In the genomic region with DNA sequence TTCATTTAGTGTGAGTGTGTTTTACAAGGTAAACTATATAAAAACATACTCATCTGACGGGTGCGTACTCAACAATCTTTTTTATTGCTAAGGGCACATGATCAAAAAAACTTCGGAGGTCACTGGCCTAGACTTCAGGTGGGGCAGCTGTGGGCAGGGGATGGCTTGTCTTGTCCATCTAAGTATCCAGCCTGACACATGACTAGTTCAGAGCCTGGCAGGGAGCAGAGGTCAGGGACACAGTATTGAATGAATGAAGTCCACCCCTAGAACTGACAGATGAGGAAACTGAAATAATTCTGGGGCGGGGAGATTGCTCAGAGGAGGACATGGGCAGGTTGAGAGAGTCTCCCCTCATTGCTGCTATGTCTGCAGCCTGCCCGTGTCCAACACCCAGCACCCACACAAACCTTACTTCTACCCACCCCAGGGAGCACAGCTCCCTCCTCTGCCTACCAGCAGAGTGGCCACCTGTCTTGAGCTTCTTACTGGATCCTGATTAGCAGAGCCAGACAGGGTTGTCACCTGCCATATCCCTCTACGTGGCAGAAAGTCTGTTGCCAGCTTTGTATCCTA, we compare ENCODE assay signal across 16 cellular contexts. TPM values are rescaled to one million over a fixed set of nuclear protein-coding genes. Genes with fewer than 3 reads are reported as not detected.
DNase-seq lines count a peak whose midpoint lies in the region; ATAC-seq, FAIRE-seq and TF ChIP-seq lines count a peak whose summit lies in the region.
"Had no signal": no experiment of that assay in that cellular context is flagged by ENCODE, and none has a peak within 500 bp of the region (broad histone marks: within the 10 kb centered on the region; RNA-seq: fewer than 3 reads in every experiment).

No MANE protein-coding gene starts in this region.

- no peaks in the 10 kb centered on the region for H4K20me1 ChIP-seq in BLaER1 treated with 17β-estradiol and CSF1 and Interleukin-3, amounts not matched to agents 10 nM and 100 nM
- no peaks in the 10 kb centered on the region for H4K20me1 ChIP-seq in Karpas-422 (ENCODE audit: insufficient read depth, low read depth, low read length)

- H3K9me3 Mint-ChIP-seq in activated T-helper 17 cell treated with anti-CD3 and anti-CD28 coated beads, Interleukin-2, amount 50 U/mL, for 72 hours, result no peaks in the 10 kb centered on the region
- no peaks in the 10 kb centered on the region for H3K9me3 Mint-ChIP-seq in mesothelial cell of epicardium
- no peaks in the 10 kb centered on the region for H3K9me3 Mint-ChIP-seq in stimulated activated naive B cell treated with anti-CD40 and anti-IgM and Interleukin-4, amounts not matched to agents 10 μg/mL and 1 μg/mL and 100 μg/mL, for 72 hours
- H3K9me3 Mint-ChIP-seq: CD8-positive, alpha-beta T cell had no signal

- no peaks in the 10 kb centered on the region for H3K9me3 ChIP-seq in BLaER1 treated with 17β-estradiol and CSF1 and Interleukin-3, amounts not matched to agents 10 nM and 100 nM (replicated peaks in 1 of 11)
- no peaks in the 10 kb centered on the region for H3K9me3 ChIP-seq in Karpas-422 (ENCODE audit: low read length)

- peaks cover 7% of the 10 kb centered on the region for H3K27me3 Mint-ChIP-seq in activated T-helper 17 cell treated with anti-CD3 and anti-CD28 coated beads, Interleukin-2, amount 50 U/mL, for 72 hours
- H3K27me3 Mint-ChIP-seq in mesothelial cell of epicardium (ENCODE audit: low read depth), result peaks cover 3% of the 10 kb centered on the region
- peaks cover 42 to 49% of the 10 kb centered on the region in 2 donors for H3K27me3 Mint-ChIP-seq in stimulated activated naive B cell treated with anti-CD40 and anti-IgM and Interleukin-4, amounts not matched to agents 10 μg/mL and 1 μg/mL and 100 μg/mL, for 72 hours

- H3K27ac ChIP-seq in BLaER1 treated with 17β-estradiol and CSF1 and Interleukin-3, amounts not matched to agents 10 nM and 100 nM, result no peak overlapping the region
- peak overlapping the region; percentile 57; the same call in 1 of the 2 replicates for H3K27ac ChIP-seq in Karpas-422 (ENCODE audit: low read length)
- H3K27ac ChIP-seq: KMS-11 had no signal

- H2AFZ ChIP-seq in Karpas-422 (ENCODE audit: low read length), result no peak overlapping the region

- no peaks in the 10 kb centered on the region for H3K36me3 ChIP-seq in BLaER1 treated with 17β-estradiol and CSF1 and Interleukin-3, amounts not matched to agents 10 nM and 100 nM
- no peaks in the 10 kb centered on the region for H3K36me3 ChIP-seq in Karpas-422 (ENCODE audit: insufficient read depth, low read length)

- H3K27me3 ChIP-seq in BLaER1 treated with 17β-estradiol and CSF1 and Interleukin-3, amounts not matched to agents 10 nM and 100 nM, result no peaks in the 10 kb centered on the region
- H3K27me3 ChIP-seq in Karpas-422 (ENCODE audit: low read length), result no peaks in the 10 kb centered on the region

- no peak for TF ChIP-seq POLR2A in H54 (IDR thresholded peaks at IDR 0.05; ENCODE audit: low read depth, low read length)

- H3K4me3 ChIP-seq in BLaER1 treated with 17β-estradiol and CSF1 and Interleukin-3, amounts not matched to agents 10 nM and 100 nM, result no peak overlapping the region
- peak overlapping the region; percentile 70; the same call in 1 of the 2 replicates for H3K4me3 ChIP-seq in Karpas-422 (ENCODE audit: low read length)

- H3K9ac ChIP-seq in BLaER1 treated with 17β-estradiol and CSF1 and Interleukin-3, amounts not matched to agents 10 nM and 100 nM, result peak overlapping the region in 1 of 11 experiments; percentile 20; a peak in 1 of 22 replicates
- peak overlapping the region; percentile 68; the same call in 1 of the 2 replicates for H3K9ac ChIP-seq in Karpas-422 (ENCODE audit: low read length)
- H3K9ac ChIP-seq: KMS-11 had no signal

- H3K27ac Mint-ChIP-seq in activated T-helper 17 cell treated with anti-CD3 and anti-CD28 coated beads, Interleukin-2, amount 50 U/mL, for 72 hours, result peak overlapping the region; percentile 66
- H3K27ac Mint-ChIP-seq in mesothelial cell of epicardium, result no peak overlapping the region
- no peak overlapping the region for H3K27ac Mint-ChIP-seq in stimulated activated naive B cell treated with anti-CD40 and anti-IgM and Interleukin-4, amounts not matched to agents 10 μg/mL and 1 μg/mL and 100 μg/mL, for 72 hours
- H3K27ac Mint-ChIP-seq: B cell; CD8-positive, alpha-beta T cell had no signal

- no peak for FAIRE-seq in H54 (lab: Jason Lieb, UNC)

- H3K4me2 ChIP-seq in BLaER1 treated with 17β-estradiol and CSF1 and Interleukin-3, amounts not matched to agents 10 nM and 100 nM, result peak overlapping the region in 6 of 11 experiments; percentile 9 to 97 (median 94); a peak in 8 of 22 replicates
- peak overlapping the region; percentile 68 for H3K4me2 ChIP-seq in Karpas-422 (ENCODE audit: low read depth, low read length, poor library complexity, severe bottlenecking)
- H3K4me2 ChIP-seq: KMS-11 had no signal

- peak overlapping the region; percentile 94 for H3K4me3 Mint-ChIP-seq in activated T-helper 17 cell treated with anti-CD3 and anti-CD28 coated beads, Interleukin-2, amount 50 U/mL, for 72 hours
- H3K4me3 Mint-ChIP-seq in mesothelial cell of epicardium, result peak overlapping the region; percentile 18
- H3K4me3 Mint-ChIP-seq in stimulated activated naive B cell treated with anti-CD40 and anti-IgM and Interleukin-4, amounts not matched to agents 10 μg/mL and 1 μg/mL and 100 μg/mL, for 72 hours, result no peak overlapping the region
- H3K4me3 Mint-ChIP-seq: B cell; CD8-positive, alpha-beta T cell had no signal

- H3K36me3 Mint-ChIP-seq in activated T-helper 17 cell treated with anti-CD3 and anti-CD28 coated beads, Interleukin-2, amount 50 U/mL, for 72 hours (ENCODE audit: low read depth), result peaks cover 15% of the 10 kb centered on the region
- H3K36me3 Mint-ChIP-seq in mesothelial cell of epicardium, result no peaks in the 10 kb centered on the region
- no peaks in the 10 kb centered on the region for H3K36me3 Mint-ChIP-seq in stimulated activated naive B cell treated with anti-CD40 and anti-IgM and Interleukin-4, amounts not matched to agents 10 μg/mL and 1 μg/mL and 100 μg/mL, for 72 hours
- H3K36me3 Mint-ChIP-seq: CD8-positive, alpha-beta T cell had no signal

- ATAC-seq in activated T-helper 17 cell treated with anti-CD3 and anti-CD28 coated beads, Interleukin-2, amount 50 U/mL, for 72 hours (replicated peaks), result no peak
- ATAC-seq in HG03442 (IDR thresholded peaks at IDR 0.05; ENCODE audit: unreplicated experiment), result no peak
- ATAC-seq in stimulated activated naive B cell treated with anti-CD40 and anti-IgM and Interleukin-4, amounts not matched to agents 10 μg/mL and 1 μg/mL and 100 μg/mL, for 72 hours (replicated peaks), result no peak

- TF ChIP-seq CTCF in mesothelial cell of epicardium (IDR thresholded peaks at IDR 0.05; ENCODE audit: unreplicated experiment), result no peak

- H3K4me1 ChIP-seq in BLaER1 treated with 17β-estradiol and CSF1 and Interleukin-3, amounts not matched to agents 10 nM and 100 nM, result peaks cover 66 to 98% (median 97%) of the 10 kb centered on the region in 10 experiments
- H3K4me1 ChIP-seq in Karpas-422 (ENCODE audit: low read length), result peaks cover 51% of the 10 kb centered on the region

- no peaks in the 10 kb centered on the region for H3K9me2 ChIP-seq in Karpas-422 (replicated peaks; ENCODE audit: insufficient read depth, low read length)

- DNase-seq in Karpas-422 (no peak), mesothelial cell of epicardium (ENCODE audit: low spot score in 2 of 2, unreplicated experiment in 2 of 2) (no peak), H54 (ENCODE audit: insufficient read length, low spot score) (no peak)
- no peak for DNase-seq in stimulated activated naive B cell treated with anti-CD40 and anti-IgM and Interleukin-4, amounts not matched to agents 10 μg/mL and 1 μg/mL and 100 μg/mL, for 72 hours
- DNase-seq: DMS 273 treated with DMSO at 0.1 percent for 48 hours, NCI-H1105 treated with DMSO at 0.1 percent for 48 hours, NCI-H187 treated with DMSO at 0.1 percent for 48 hours, NCI-H774, SIG-M5, SW 1271 had no signal

- no peaks in the 10 kb centered on the region for H3K79me2 ChIP-seq in Karpas-422 (ENCODE audit: low read length)

- peaks cover 7% of the 10 kb centered on the region for H3K4me1 Mint-ChIP-seq in activated T-helper 17 cell treated with anti-CD3 and anti-CD28 coated beads, Interleukin-2, amount 50 U/mL, for 72 hours
- peaks cover 47% of the 10 kb centered on the region for H3K4me1 Mint-ChIP-seq in mesothelial cell of epicardium
- peaks cover 12 to 15% of the 10 kb centered on the region in 2 donors for H3K4me1 Mint-ChIP-seq in stimulated activated naive B cell treated with anti-CD40 and anti-IgM and Interleukin-4, amounts not matched to agents 10 μg/mL and 1 μg/mL and 100 μg/mL, for 72 hours

RNA-seq across cellular contexts. Expression of gene MRPL14, which starts 48.9 kb away (rescaled TPM):
- 80.1 and 82.9 TPM in 2 replicates for total RNA-seq in Karpas-422 (2014; rRNA removed; shearing (Covaris generic); ENCODE audit: low replicate concordance)
- total RNA-seq in activated T-helper 17 cell treated with anti-CD3 and anti-CD28 coated beads, Interleukin-2, amount 50 U/mL, for 72 hours, result 10 to 100 TPM; 29.3 to 54.0 TPM
- 46.9 to 50.9 TPM (median 49.5 TPM) in 3 replicates for total RNA-seq in mesothelial cell of epicardium

RNA-seq across cellular contexts. Expression of gene TMEM63B, which starts 49.0 kb away (rescaled TPM):
- total RNA-seq in Karpas-422 (2014; rRNA removed; shearing (Covaris generic); ENCODE audit: low replicate concordance), result 4.5 and 9.1 TPM in 2 replicates
- 10 to 100 TPM; 12.1 to 21.4 TPM for total RNA-seq in activated T-helper 17 cell treated with anti-CD3 and anti-CD28 coated beads, Interleukin-2, amount 50 U/mL, for 72 hours
- 44.7 to 54.9 TPM (median 49.3 TPM) in 3 replicates for total RNA-seq in mesothelial cell of epicardium

Comparison
In these comparisons a context has a peak if more than half of its experiments do, and no peak if none do; other contexts are left out.
1. H3K4me3 Mint-ChIP-seq: peak in activated T-helper 17 cell treated with anti-CD3 and anti-CD28 coated beads, Interleukin-2, amount 50 U/mL, for 72 hours (single experiment) and mesothelial cell of epicardium (single experiment); none in stimulated activated naive B cell treated with anti-CD40 and anti-IgM and Interleukin-4, amounts not matched to agents 10 μg/mL and 1 μg/mL and 100 μg/mL, for 72 hours (0 of 2).